Comparison of ENCODE assay signal across 23 cellular contexts in the genomic region with DNA sequence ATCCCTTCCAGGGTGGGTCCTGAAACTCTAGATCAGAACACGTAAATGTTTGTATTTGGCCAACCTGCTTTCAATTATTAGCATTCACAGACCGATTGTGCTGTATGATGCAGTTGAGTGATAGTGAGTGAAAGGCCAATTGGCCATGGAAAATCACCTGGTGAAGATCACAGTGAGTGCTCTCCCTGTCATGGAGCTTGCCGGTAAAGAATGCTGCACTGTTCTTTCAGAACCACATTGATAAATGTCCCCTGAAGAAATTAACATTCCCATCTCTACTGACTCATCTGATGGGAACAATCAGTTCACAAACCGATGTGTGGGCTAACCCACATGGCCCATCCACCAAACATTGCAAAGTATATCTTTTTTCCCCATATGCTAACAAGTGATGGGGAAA.
DNase-seq lines count a peak whose midpoint lies in the region; ATAC-seq, FAIRE-seq and TF ChIP-seq lines count a peak whose summit lies in the region.
"Had no signal": no experiment of that assay in that cellular context is flagged by ENCODE, and none has a peak within 500 bp of the region (broad histone marks: within the 10 kb centered on the region; RNA-seq: fewer than 3 reads in every experiment).

No MANE protein-coding gene starts in this region.

- H4K20me1 ChIP-seq in HepG2 (ENCODE audit: insufficient read depth, low read length): no peaks in the 10 kb centered on the region
- no peaks in the 10 kb centered on the region for H4K20me1 ChIP-seq in GM23248 (ENCODE audit: insufficient read depth)

- no peak for ATAC-seq in HepG2
- ATAC-seq in right lobe of liver: no peak
- ATAC-seq in lower lobe of right lung: no peak

- H2AFZ ChIP-seq in HepG2 (ENCODE audit: low read length): no peak overlapping the region
- no peak overlapping the region for H2AFZ ChIP-seq in GM23248
- H2AFZ ChIP-seq: GM23338 had no signal

- DNase-seq in HepG2 (ENCODE audit: low spot score) (peak; percentile 13), right lobe of liver (no peak), mesothelial cell of epicardium (ENCODE audit: low spot score in 2 of 2, unreplicated experiment in 2 of 2) (no peak), NCI-H1436 treated with DMSO at 0.1 percent for 48 hours (lab: John Stamatoyannopoulos, UW) (no peak), GM23248 (no peak), lower lobe of right lung (no peak)
- no peak for DNase-seq in activated CD4-positive, alpha-beta T cell treated with anti-CD3 and anti-CD28 coated beads for 1 hour
- DNase-seq: DND-41, GDM1, MG63, NCI-H1092 treated with DMSO at 0.1 percent for 48 hours, NCI-H187 treated with DMSO at 0.1 percent for 48 hours, NCI-H2171, SHP77 treated with DMSO at 0.1 percent for 48 hours had no signal

- H3K4me3 ChIP-seq in HepG2 (replicated peaks in 1 of 3; ENCODE audit: insufficient read depth in 1 of 3, low read depth in 2 of 3, low read length in 3 of 3): no peak overlapping the region
- H3K4me3 ChIP-seq in right lobe of liver: no peak overlapping the region
- H3K4me3 ChIP-seq in GM23248: no peak overlapping the region
- H3K4me3 ChIP-seq in lower lobe of right lung: no peak overlapping the region
- H3K4me3 ChIP-seq: GM23338, MG63 had no signal

- TF ChIP-seq CTCF in HepG2 (CRISPR knock-in tag; IDR thresholded peaks at IDR 0.05): no peak
- no peak for TF ChIP-seq CTCF in right lobe of liver (IDR thresholded peaks at IDR 0.05)
- no peak for TF ChIP-seq CTCF in VCaP (conservative IDR thresholded peaks at IDR 0.05)
- TF ChIP-seq CTCF in mesothelial cell of epicardium (IDR thresholded peaks at IDR 0.05; ENCODE audit: unreplicated experiment): no peak
- TF ChIP-seq CTCF in lower lobe of right lung (IDR thresholded peaks at IDR 0.05): no peak

- H3K27ac ChIP-seq in HepG2 (ENCODE audit: extremely low read length, insufficient read depth, low read length): no peak overlapping the region
- H3K27ac ChIP-seq in right lobe of liver: no peak overlapping the region
- peak overlapping the region; percentile 38; the same call in 1 of the 2 replicates for H3K27ac ChIP-seq in VCaP
- H3K27ac ChIP-seq in GM23248: no peak overlapping the region
- no peak overlapping the region for H3K27ac ChIP-seq in lower lobe of right lung
- H3K27ac ChIP-seq: HL-60, KMS-11 had no signal

- no peaks in the 10 kb centered on the region for H3K9me2 ChIP-seq in GM23248 (ENCODE audit: insufficient read depth)

- in situ Hi-C loops in HepG2 (cut with HindIII; ENCODE audit: extremely low pct_ligation_motif_present, low pct_unique_long_range_greater_than_20kb) (no loop called here), GM23248 (cut with MboI) (no loop called here)

- H3K9me3 Mint-ChIP-seq in mesothelial cell of epicardium: peaks cover 9% of the 10 kb centered on the region
- H3K9me3 Mint-ChIP-seq: GM23338 had no signal

- no peaks in the 10 kb centered on the region for H3K79me2 ChIP-seq in HepG2 (ENCODE audit: insufficient read depth, low read length)
- H3K79me2 ChIP-seq in GM23248 (ENCODE audit: insufficient read depth): no peaks in the 10 kb centered on the region

- H3F3A ChIP-seq in GM23248 (ENCODE audit: insufficient read depth): no peaks in the 10 kb centered on the region

- TF ChIP-seq RAD21 in HepG2 (CRISPR knock-in tag; IDR thresholded peaks at IDR 0.05): no peak

- BruUV-seq in HepG2 (replicated peaks; lab: Mats Ljungman, UMichigan): no TSS peak

- H3K9me3 ChIP-seq in HepG2 (ENCODE audit: low read length): no peaks in the 10 kb centered on the region
- no peaks in the 10 kb centered on the region for H3K9me3 ChIP-seq in right lobe of liver
- no peaks in the 10 kb centered on the region for H3K9me3 ChIP-seq in GM23248 (ENCODE audit: low read depth)
- H3K9me3 ChIP-seq in lower lobe of right lung: no peaks in the 10 kb centered on the region

- CTCF ChIA-PET in HepG2 (lab: Yijun Ruan, JAX; ENCODE audit: low intra/inter-chr PET ratio, low total read pairs): no interaction called here

- peaks cover 4% of the 10 kb centered on the region for H3K36me3 Mint-ChIP-seq in mesothelial cell of epicardium
- H3K36me3 Mint-ChIP-seq: CD14-positive monocyte had no signal

- H3K27ac Mint-ChIP-seq in mesothelial cell of epicardium: peak overlapping the region; percentile 61
- H3K27ac Mint-ChIP-seq: CD14-positive monocyte, GM23338 had no signal

- 69% methylated on average over 4 of the region's 4 CpGs for WGBS in HepG2 (ENCODE audit: low lambda C conversion rate)
- WGBS in right lobe of liver (ENCODE audit: insufficient coverage, low coverage, low lambda C conversion rate, missing lambda C conversion rate): 87% methylated on average over 3 of the region's 4 CpGs
- 71 to 73% methylated on average over 4 of the region's 4 CpGs for WGBS in GM23248 (ENCODE audit: low coverage in 1 of 2, low lambda C conversion rate in 2 of 2, missing lambda C conversion rate in 2 of 2), 2 experiments

- no peak for TF ChIP-seq EP300 in HepG2 (IDR thresholded peaks at IDR 0.05; ENCODE audit: low read depth in 2 of 2, low read length in 2 of 2)
- no peak for TF ChIP-seq EP300 in HepG2 (CRISPR knock-in tag; IDR thresholded peaks at IDR 0.05; ENCODE audit: borderline replicate concordance)

- no peak for TF ChIP-seq POLR2A in HepG2 (IDR thresholded peaks at IDR 0.05; ENCODE audit: insufficient read depth in 1 of 2, low read depth in 2 of 2, low read length in 2 of 2)
- TF ChIP-seq POLR2A in right lobe of liver (IDR thresholded peaks at IDR 0.05): no peak

- no peaks in the 10 kb centered on the region for H3K36me3 ChIP-seq in HepG2 (replicated peaks in 1 of 2; ENCODE audit: control insufficient read depth in 1 of 2, insufficient read depth in 2 of 2, low read length in 2 of 2)
- H3K36me3 ChIP-seq in right lobe of liver: no peaks in the 10 kb centered on the region
- no peaks in the 10 kb centered on the region for H3K36me3 ChIP-seq in GM23248 (ENCODE audit: low read depth)
- H3K36me3 ChIP-seq in lower lobe of right lung: no peaks in the 10 kb centered on the region
- H3K36me3 ChIP-seq: MG63 had no signal

- H3K9ac ChIP-seq in HepG2 (ENCODE audit: insufficient read depth, low read depth, low read length): no peak overlapping the region
- H3K9ac ChIP-seq in GM23248: no peak overlapping the region
- H3K9ac ChIP-seq: KMS-11 had no signal

- FAIRE-seq in HepG2 (lab: Jason Lieb, UNC): no peak
- FAIRE-seq: A204.1, GM12892, GM19239, RCC 7860 had no signal

- POLR2A ChIA-PET in HepG2 (lab: Yijun Ruan, JAX): no interaction called here

- intact Hi-C loops in HepG2 (cut with micrococcal nuclease; ENCODE audit: unreplicated experiment) (no loop called here), right lobe of liver (cut with DNase I) (no loop called here), lower lobe of right lung (cut with DNase I) (no loop called here)

- H3K4me2 ChIP-seq in HepG2 (ENCODE audit: low read depth, low read length) (no peak overlapping the region), GM23248 (ENCODE audit: unreplicated experiment) (no peak overlapping the region)
- H3K4me2 ChIP-seq: GM23338, KMS-11 had no signal

- peaks cover 42% of the 10 kb centered on the region for H3K4me1 Mint-ChIP-seq in mesothelial cell of epicardium

- H3K27me3 ChIP-seq in HepG2 (ENCODE audit: control insufficient read depth in 1 of 2, insufficient read depth in 2 of 2, low read length in 2 of 2): no peaks in the 10 kb centered on the region
- H3K27me3 ChIP-seq in right lobe of liver: no peaks in the 10 kb centered on the region
- H3K27me3 ChIP-seq in GM23248 (replicated peaks; ENCODE audit: insufficient read depth): no peaks in the 10 kb centered on the region
- H3K27me3 ChIP-seq in lower lobe of right lung (ENCODE audit: low read depth): no peaks in the 10 kb centered on the region
- H3K27me3 ChIP-seq: MG63 had no signal

- H3K4me3 Mint-ChIP-seq in mesothelial cell of epicardium: no peak overlapping the region
- H3K4me3 Mint-ChIP-seq: CD14-positive monocyte, GM23338 had no signal

- H3K27me3 Mint-ChIP-seq in mesothelial cell of epicardium (ENCODE audit: low read depth): no peaks in the 10 kb centered on the region

- H3K4me1 ChIP-seq in HepG2 (ENCODE audit: insufficient read depth, low read length) (peaks cover 57% of the 10 kb centered on the region), right lobe of liver (peaks cover 0 to 8% (median 0%) of the 10 kb centered on the region in 4 donors), GM23248 (ENCODE audit: insufficient read depth) (peaks cover 16% of the 10 kb centered on the region), lower lobe of right lung (peaks cover 17% of the 10 kb centered on the region)

TF ChIP-seq in HepG2, 621 proteins besides CTCF, POLR2A, EP300 and RAD21:
- TF ChIP-seq RXRB (CRISPR knock-in tag; IDR thresholded peaks at IDR 0.05; ENCODE audit: borderline replicate concordance) (0 out of 2 replicates have a peak, but pooled peaks have one; percentile 20), GTF3A (CRISPR knock-in tag; conservative IDR thresholded peaks at IDR 0.05) (no peak)
